In the genomic region with DNA sequence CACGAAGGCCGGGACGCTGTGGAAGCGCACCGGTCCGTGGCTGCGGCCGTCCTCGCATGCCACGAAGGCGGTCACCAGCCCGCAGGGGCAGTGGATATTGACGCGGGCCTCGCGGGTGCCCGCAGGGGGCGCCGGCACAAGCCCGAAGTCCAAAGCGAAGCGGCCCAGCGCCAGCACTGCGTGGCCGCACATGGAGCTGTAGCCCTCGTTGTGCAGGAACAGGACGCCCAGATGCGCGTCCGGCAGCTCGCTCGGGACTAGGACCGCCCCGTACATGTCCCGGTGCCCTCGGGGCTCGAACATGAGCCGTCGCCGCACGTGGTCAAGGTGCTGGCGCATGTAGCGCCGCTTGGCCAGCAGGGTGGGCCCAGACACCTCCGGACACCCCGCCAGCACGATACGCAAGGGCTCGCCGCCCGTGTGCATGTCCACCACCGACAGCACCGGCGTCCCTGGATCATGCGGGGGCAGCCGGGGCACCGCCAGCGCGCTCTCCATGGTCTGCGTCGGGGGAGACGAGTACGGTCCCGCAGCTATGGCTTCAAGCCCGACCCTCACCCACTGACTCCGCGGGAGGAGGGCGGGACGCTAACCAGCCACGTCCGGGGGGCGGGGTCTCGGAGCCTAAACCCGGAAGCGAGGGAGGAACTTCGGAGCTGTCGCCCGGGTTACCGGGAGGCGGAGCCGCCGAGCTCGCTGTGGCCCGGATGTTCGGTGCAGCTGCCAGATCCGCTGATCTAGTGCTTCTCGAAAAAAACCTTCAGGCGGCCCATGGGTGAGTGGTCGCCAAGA, we compare ENCODE assay signal across 8 cellular contexts. TPM values are rescaled to one million over a fixed set of nuclear protein-coding genes. Genes with fewer than 3 reads are reported as not detected.
DNase-seq lines count a peak whose midpoint lies in the region; ATAC-seq and TF ChIP-seq lines count a peak whose summit lies in the region.

A gene with protein sequence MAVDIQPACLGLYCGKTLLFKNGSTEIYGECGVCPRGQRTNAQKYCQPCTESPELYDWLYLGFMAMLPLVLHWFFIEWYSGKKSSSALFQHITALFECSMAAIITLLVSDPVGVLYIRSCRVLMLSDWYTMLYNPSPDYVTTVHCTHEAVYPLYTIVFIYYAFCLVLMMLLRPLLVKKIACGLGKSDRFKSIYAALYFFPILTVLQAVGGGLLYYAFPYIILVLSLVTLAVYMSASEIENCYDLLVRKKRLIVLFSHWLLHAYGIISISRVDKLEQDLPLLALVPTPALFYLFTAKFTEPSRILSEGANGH (plus strand): TSS at position 699 of the 792 bp plus-strand sequence. CDS start 73 bp downstream, at position 772.
A gene (minus strand): TSS at position 590 of the 792 bp plus-strand sequence. CDS start 92 bp downstream, at position 498.

- TF ChIP-seq CTCF in BJ (IDR thresholded peaks at IDR 0.05; ENCODE audit: insufficient read depth, low read depth, low read length) (peak; percentile 75), chondrocyte (IDR thresholded peaks at IDR 0.05) (peak; percentile 84)

- peaks cover 10% of the 10 kb centered on the region for H3K36me3 Mint-ChIP-seq in chondrocyte (ENCODE audit: low read depth)

- DNase-seq in BJ (ENCODE audit: low read depth) (peak; percentile 54), GM19238 (ENCODE audit: insufficient read length, low spot score) (peak; percentile 86), NCI-H510A treated with DMSO at 0.1 percent for 48 hours (lab: John Stamatoyannopoulos, UW) (peak; percentile 78), chondrocyte (ENCODE audit: low spot score) (peak; percentile 99), kidney glomerular epithelial cell (lab: John Stamatoyannopoulos, UW) (peak; percentile 84)
- DNase-seq in activated CD4-positive, alpha-beta T cell treated with anti-CD3 and anti-CD28 coated beads for 24 hours (ENCODE audit: low read depth in 2 of 2), result peak; percentile 96 to 98
- DNase-seq in stimulated activated CD4-positive, alpha-beta T cell treated with anti-CD3 and anti-CD28 coated beads, Interleukin-1b, Interleukin-23, amount 100 ng/mL, for 1 hour (ENCODE audit: low read depth in 2 of 2), result peak; percentile 89 to 96

- peaks cover 3% of the 10 kb centered on the region; the same call in 1 of the 2 replicates for H3K36me3 ChIP-seq in BJ (ENCODE audit: control insufficient read depth, insufficient read depth, low read length)

- POLR2A ChIA-PET in BJ (lab: Charles Lee), result interaction anchor here (0.5 to 0.6 kb wide), 2 partner anchors 190 to 745 kb away, joined by 3 read pairs; no protein-coding TSS in a partner anchor

- no peaks in the 10 kb centered on the region for H3K9me3 Mint-ChIP-seq in chondrocyte (ENCODE audit: low read depth)

- H3K4me3 Mint-ChIP-seq in chondrocyte (ENCODE audit: unreplicated experiment), result peak within 1 kb of the TSS; percentile 94

- peak; percentile 86 for ATAC-seq in HG03442 (IDR thresholded peaks at IDR 0.05; ENCODE audit: unreplicated experiment)

- H3K27me3 Mint-ChIP-seq in chondrocyte (ENCODE audit: low read depth), result no peaks in the 10 kb centered on the region

- H3K27me3 ChIP-seq in BJ (ENCODE audit: control insufficient read depth, insufficient read depth, low read length), result no peaks in the 10 kb centered on the region

- peak within 1 kb of the TSS; percentile 91 for H3K4me3 ChIP-seq in BJ (ENCODE audit: low read depth, low read length)

- H3K27ac Mint-ChIP-seq in chondrocyte (ENCODE audit: unreplicated experiment), result peak within 1 kb of the TSS; percentile 97

- H3K4me1 Mint-ChIP-seq in chondrocyte (ENCODE audit: low read depth), result peaks cover 58% of the 10 kb centered on the region

- CTCF ChIA-PET in BJ (lab: Yijun Ruan, JAX), result interaction anchor here (0.6 to 1.6 kb wide), 14 partner anchors 10 to 701 kb away, joined by 3 to 9 read pairs (median 4); a partner anchor contains a TSS

RNA-seq across cellular contexts. Expression of the first gene that starts in this region (rescaled TPM):
- polyA plus RNA-seq in BJ (2011; rRNA removed), result 93.4 and 174 TPM in 2 replicates
- 34.3 and 42.0 TPM in 2 replicates for polyA minus RNA-seq in BJ (2011; rRNA and poly(A)+ RNA removed)
- 45.5 to 48.6 TPM (median 48.3 TPM) in 3 replicates for total RNA-seq in chondrocyte

RNA-seq across cellular contexts. Expression of the second gene that starts in this region (rescaled TPM):
- polyA plus RNA-seq in BJ (2011; rRNA removed), result 28.0 and 40.1 TPM in 2 replicates
- polyA minus RNA-seq in BJ (2011; rRNA and poly(A)+ RNA removed), result 16.3 and 16.4 TPM in 2 replicates
- total RNA-seq in chondrocyte, result 35.3 to 56.6 TPM (median 39.1 TPM) in 3 replicates

Comparison
In these comparisons a context has a peak if more than half of its experiments do, and no peak if none do; other contexts are left out.
1. Peak in every context shown above with its lines: DNase-seq, ATAC-seq and H3K4me3 ChIP-seq.